Comparison of ENCODE assay signal across 1 cellular context in genomic region chr9:125854553-125855275, GRCh38.
TF ChIP-seq lines count a peak whose summit lies in the region.

No MANE protein-coding gene starts in this region.

TF ChIP-seq in GM12878, 131 proteins besides CTCF, POLR2A, EP300 and RAD21 (continued from another document):
- no peak for TF ChIP-seq CEBPZ (IDR thresholded peaks at IDR 0.05; ENCODE audit: low read depth, low read length)
- no peak for TF ChIP-seq ETV6 (conservative IDR thresholded peaks at IDR 0.05 in 1 of 2, IDR thresholded peaks at IDR 0.05 in 1 of 2; ENCODE audit: borderline replicate concordance in 1 of 2, low read depth in 1 of 2)
- TF ChIP-seq HSF1 (IDR thresholded peaks at IDR 0.05; ENCODE audit: low read depth, low read length): no peak
